In genomic region chr19:37691881-37692504, GRCh38 we compare ENCODE assay signal across 9 cellular contexts. TPM values are rescaled to one million over a fixed set of nuclear protein-coding genes. Genes with fewer than 3 reads are reported as not detected.
DNase-seq lines count a peak whose midpoint lies in the region; ATAC-seq, FAIRE-seq and TF ChIP-seq lines count a peak whose summit lies in the region.
"Had no signal": no experiment of that assay in that cellular context is flagged by ENCODE, and none has a peak within 500 bp of the region (broad histone marks: within the 10 kb centered on the region; RNA-seq: fewer than 3 reads in every experiment).

No MANE protein-coding gene starts in this region.

- POLR2A ChIA-PET in H1 (lab: Charles Lee; ENCODE audit: partially characterized antibody) = interaction anchor here (1.1 to 2.3 kb wide), 2 partner anchors 88 to 186 kb away, joined by 3 to 5 read pairs; partner anchors contain the start of genes ZNF573 and ZNF793

- H3K23ac ChIP-seq in H1 (ENCODE audit: insufficient read length) = no peak overlapping the region

- H4K5ac ChIP-seq in H1 (ENCODE audit: insufficient read length, low read depth, low read length) = no peak overlapping the region

- no peak overlapping the region for H2BK12ac ChIP-seq in H1 (ENCODE audit: low read depth, low read length)

- H3K18ac ChIP-seq in H1 (ENCODE audit: extremely low read depth, low read length) = no peak overlapping the region

- H3K79me2 ChIP-seq in H1 (ENCODE audit: control insufficient read depth in 1 of 2, insufficient read depth in 2 of 2, low read length in 2 of 2) = no peaks in the 10 kb centered on the region

- H2AK5ac ChIP-seq in H1 (ENCODE audit: low read depth, low read length) = no peak overlapping the region

- peak overlapping the region; percentile 42 for H3K56ac ChIP-seq in H1 (replicated peaks; ENCODE audit: insufficient read length, low read depth, low read length)

- H4K8ac ChIP-seq in H1 (ENCODE audit: extremely low read depth, insufficient read depth, low read length) = no peak overlapping the region; the same call in 1 of the 2 replicates

- H3K4me1 ChIP-seq in H1 (replicated peaks in 1 of 4; ENCODE audit: control insufficient read depth in 3 of 4, insufficient read depth in 4 of 4, low read length in 3 of 4) = peaks cover 0 to 2% (median 0%) of the 10 kb centered on the region in 4 experiments; a peak in 1 of 7 replicates

- 0 out of 4 replicates have a peak, but pooled peaks of 1 of the 3 experiments have one; percentile 7 for TF ChIP-seq CTCF in H1 (IDR thresholded peaks at IDR 0.05; ENCODE audit: control extremely low read depth in 1 of 3, insufficient read depth in 1 of 3, low read depth in 1 of 3, low read length in 3 of 3)

- H3K27ac ChIP-seq in H1 (ENCODE audit: low read depth, low read length) = no peak overlapping the region

- peak overlapping the region in 1 of 4 experiments; percentile 15; a peak in 2 of 7 replicates for H3K9ac ChIP-seq in H1 (replicated peaks in 1 of 4; ENCODE audit: extremely low read depth in 1 of 4, low read depth in 3 of 4, low read length in 3 of 4)

- H3K4ac ChIP-seq in H1 (replicated peaks; ENCODE audit: insufficient read length, low read depth, low read length) = no peak overlapping the region

- H2BK15ac ChIP-seq in H1 (ENCODE audit: low read length) = no peak overlapping the region

- peak overlapping the region; percentile 84 for H4K91ac ChIP-seq in H1 (replicated peaks; ENCODE audit: insufficient read length, low read length)

- no peak for ATAC-seq in HG02970 (IDR thresholded peaks at IDR 0.05; ENCODE audit: low FRiP score, unreplicated experiment)

- H3K79me1 ChIP-seq in H1 (ENCODE audit: low read depth, low read length) = no peaks in the 10 kb centered on the region

- TF ChIP-seq RAD21 in H1 (IDR thresholded peaks at IDR 0.05 in 1 of 2, conservative IDR thresholded peaks at IDR 0.05 in 1 of 2; ENCODE audit: low read depth in 2 of 2, low read length in 2 of 2) = peak; percentile 1 to 12; a peak in 2 of 4 replicates

- peaks cover 0 to 7% of the 10 kb centered on the region in 2 experiments for H4K20me1 ChIP-seq in H1 (replicated peaks in 1 of 2; ENCODE audit: control insufficient read depth in 1 of 2, insufficient read depth in 2 of 2, low read length in 2 of 2)

- no peaks in the 10 kb centered on the region; a peak in 1 of 4 replicates for H3K9me3 ChIP-seq in H1 (ENCODE audit: insufficient read depth in 2 of 2, low read depth in 1 of 2, low read length in 1 of 2)

- CTCF ChIA-PET in H1 (lab: Charles Lee; ENCODE audit: partially characterized antibody) = interaction anchor here (0.9 kb wide), 1 partner anchor 13 kb away, joined by 3 read pairs; no protein-coding TSS in a partner anchor

- H2AFZ ChIP-seq in H1 (ENCODE audit: low read length) = peak overlapping the region; percentile 86

- no peak for FAIRE-seq in H1 (lab: Jason Lieb, UNC)
- no peak for FAIRE-seq in RCC 7860 (lab: Jason Lieb, UNC)
- FAIRE-seq: TTC549 had no signal

- no peak overlapping the region for H2BK20ac ChIP-seq in H1 (ENCODE audit: low read length)

- 3% methylated on average over 46 of the region's 48 CpGs; no CpG with 5 or more reads in 1 of the 2 experiments for WGBS in H1 (ENCODE audit: extremely low coverage in 1 of 2, insufficient coverage in 1 of 2, insufficient read length in 1 of 2, insufficient replicate concordance in 2 of 2, low coverage in 1 of 2, low lambda C conversion rate in 2 of 2, missing lambda C conversion rate in 1 of 2), 2 experiments

- H3K23me2 ChIP-seq in H1 (ENCODE audit: low read depth, low read length) = peaks cover 4% of the 10 kb centered on the region

- no peak overlapping the region for H3K14ac ChIP-seq in H1 (ENCODE audit: insufficient read length)

- no peak overlapping the region for H2BK120ac ChIP-seq in H1 (replicated peaks; ENCODE audit: low read depth, low read length)

- H3K27me3 ChIP-seq in H1 (replicated peaks in 1 of 4; ENCODE audit: control insufficient read depth in 3 of 4, extremely low read depth in 1 of 4, insufficient read depth in 3 of 4, low read length in 3 of 4) = peaks cover 1 to 16% (median 9%) of the 10 kb centered on the region in 4 experiments; a peak in 5 of 7 replicates

- H2BK5ac ChIP-seq in H1 (ENCODE audit: low read depth, low read length) = no peak overlapping the region

- DNase-seq in ELF-1 (ENCODE audit: low read depth, low spot score) (peak; percentile 88), NCI-H2171 treated with DMSO at 0.1 percent for 48 hours (lab: John Stamatoyannopoulos, UW) (peak; percentile 89), H1 (ENCODE audit: low read depth in 1 of 2, low spot score in 2 of 2) (peak; percentile 69 to 86), medulla oblongata (ENCODE audit: extremely low spot score) (peak; percentile 87), RCC 7860 (ENCODE audit: low spot score) (no peak)
- peak; percentile 47 for DNase-seq in activated CD8-positive, alpha-beta memory T cell treated with anti-CD3 and anti-CD28 coated beads, Interleukin-2, amount 50 U/mL, for 1 hour (ENCODE audit: extremely low read depth)
- peak; percentile 60 to 73 for DNase-seq in stimulated activated CD4-positive, alpha-beta T cell treated with anti-CD3 and anti-CD28 coated beads, Interleukin-4, amount 100 ng/mL, for 48 hours (ENCODE audit: low read depth in 2 of 2)

- peak overlapping the region; percentile 69 to 76 for H3K4me2 ChIP-seq in H1 (ENCODE audit: insufficient read depth in 1 of 2, low read depth in 2 of 2, low read length in 2 of 2)

- 0 out of 3 replicates have a peak, but pooled peaks of 1 of the 2 experiments have one; percentile 26 for TF ChIP-seq POLR2A in H1 (IDR thresholded peaks at IDR 0.05; ENCODE audit: control extremely low read depth in 1 of 2, low read depth in 2 of 2, low read length in 2 of 2)

- peaks cover 0 to 6% (median 2%) of the 10 kb centered on the region in 4 experiments; a peak in 2 of 8 replicates for H3K36me3 ChIP-seq in H1 (ENCODE audit: control insufficient read depth in 2 of 4, insufficient read depth in 4 of 4, low read length in 3 of 4)

- no peak for TF ChIP-seq EP300 in H1 (IDR thresholded peaks at IDR 0.05; ENCODE audit: borderline replicate concordance in 1 of 2, low read depth in 2 of 2, low read length in 2 of 2)

- peak overlapping the region; percentile 64 to 74 (median 70) for H3K4me3 ChIP-seq in H1 (ENCODE audit: extremely low read depth in 1 of 4, insufficient read depth in 2 of 4, low read depth in 3 of 4, low read length in 4 of 4)

TF ChIP-seq in H1, 55 proteins besides CTCF, POLR2A, EP300 and RAD21 (continues in another document):
- TF ChIP-seq E2F6 (IDR thresholded peaks at IDR 0.05) (peak; percentile 51; the same call in 1 of the 2 replicates), BCL11A (IDR thresholded peaks at IDR 0.05; ENCODE audit: low read depth in 2 of 2, low read length in 2 of 2) (no peak), MAFK (IDR thresholded peaks at IDR 0.05; ENCODE audit: low read depth, low read length) (no peak), MAX (IDR thresholded peaks at IDR 0.05) (peak; percentile 52), KDM5A (IDR thresholded peaks at IDR 0.05; ENCODE audit: low read length) (no peak), JUN (IDR thresholded peaks at IDR 0.05; ENCODE audit: low read depth, low read length) (no peak), TCF12 (IDR thresholded peaks at IDR 0.05; ENCODE audit: low read depth, low read length) (no peak), PHF8 (conservative IDR thresholded peaks at IDR 0.05; ENCODE audit: low read depth, low read length) (peak; percentile 34; the same call in 1 of the 2 replicates), CHD2 (IDR thresholded peaks at IDR 0.05; ENCODE audit: low read length) (no peak), SIX5 (IDR thresholded peaks at IDR 0.05; ENCODE audit: low read depth, low read length) (0 out of 2 replicates have a peak, but pooled peaks have one; percentile 4), CREB1 (IDR thresholded peaks at IDR 0.05) (peak; percentile 71), EGR1 (IDR thresholded peaks at IDR 0.05; ENCODE audit: borderline replicate concordance, low read depth, low read length) (0 out of 2 replicates have a peak, but pooled peaks have one; percentile 13), GTF2F1 (IDR thresholded peaks at IDR 0.05; ENCODE audit: borderline replicate concordance, low read depth, low read length) (no peak), KDM4A (IDR thresholded peaks at IDR 0.05; ENCODE audit: low read depth, low read length, severe bottlenecking) (peak; percentile 94), YY1 (IDR thresholded peaks at IDR 0.05; ENCODE audit: low read depth, low read length) (peak; percentile 40; the same call in 1 of the 2 replicates)

RNA-seq across cellular contexts. Expression of gene ZNF607, which starts 27.6 kb away (rescaled TPM):
- 15.9 and 17.4 TPM in 2 replicates for total RNA-seq in H1 (2021; fragmentation: NEBNext Ultra II Directional; extraction: Animal tissue kit (Norgen Biotek cat#: 25700))
- polyA plus RNA-seq in H1 (2011; rRNA removed) = 5.9 and 6.7 TPM in 2 replicates
- 6.7 TPM for polyA plus RNA-seq in H1 (2011; cell fraction: cytosol; rRNA removed)
- 7.9 TPM for polyA plus RNA-seq in H1 (2011; cell fraction: nucleus; rRNA removed)
- 8.5 to 11.0 TPM (median 9.3 TPM) in 4 replicates for polyA plus RNA-seq in H1 (2012, experiment 1 of 2)
- 1.4 TPM for polyA plus RNA-seq in H1 (2012, experiment 2 of 2)
- 4.8 TPM for polyA plus RNA-seq in H1 (2013, experiment 1 of 2)
- 4.9 TPM for polyA plus RNA-seq in H1 (2013, experiment 2 of 2)
- polyA minus RNA-seq in H1 (2011; rRNA and poly(A)+ RNA removed) = 17.5 and 17.9 TPM in 2 replicates
- 8.5 TPM for polyA minus RNA-seq in H1 (2011; cell fraction: cytosol; rRNA and poly(A)+ RNA removed)
- polyA minus RNA-seq in H1 (2011; cell fraction: nucleus; rRNA and poly(A)+ RNA removed) = 7.1 TPM

RNA-seq across cellular contexts. Expression of gene ZFP30, which starts 36.7 kb away (rescaled TPM):
- total RNA-seq in H1 (2021; fragmentation: NEBNext Ultra II Directional; extraction: Animal tissue kit (Norgen Biotek cat#: 25700)) = 6.1 and 8.7 TPM in 2 replicates
- polyA plus RNA-seq in H1 (2011; rRNA removed) = 1.3 and 1.4 TPM in 2 replicates
- 1.6 TPM for polyA plus RNA-seq in H1 (2011; cell fraction: cytosol; rRNA removed)
- 3.6 TPM for polyA plus RNA-seq in H1 (2011; cell fraction: nucleus; rRNA removed)
- 3.2 to 4.7 TPM (median 4.0 TPM) in 4 replicates for polyA plus RNA-seq in H1 (2012, experiment 1 of 2)
- 0.37 TPM for polyA plus RNA-seq in H1 (2012, experiment 2 of 2)
- 2.9 TPM for polyA plus RNA-seq in H1 (2013, experiment 1 of 2)
- polyA plus RNA-seq in H1 (2013, experiment 2 of 2) = 2.5 TPM
- 4.7 and 6.9 TPM in 2 replicates for polyA minus RNA-seq in H1 (2011; rRNA and poly(A)+ RNA removed)
- 2.3 TPM for polyA minus RNA-seq in H1 (2011; cell fraction: cytosol; rRNA and poly(A)+ RNA removed)
- polyA minus RNA-seq in H1 (2011; cell fraction: nucleus; rRNA and poly(A)+ RNA removed) = 9.9 TPM
